10 cellular contexts compared by ENCODE assay signal in genomic region chr14:22512106-22512814, GRCh38.
A peak's percentile ranks its signal among the peaks of the same experiment; 100 is the strongest.
DNase-seq lines count a peak whose midpoint lies in the region; ATAC-seq and TF ChIP-seq lines count a peak whose summit lies in the region.
"Had no signal": no experiment of that assay in that cellular context is flagged by ENCODE, and none has a peak within 500 bp of the region (broad histone marks: within the 10 kb centered on the region; RNA-seq: fewer than 3 reads in every experiment).

No MANE protein-coding gene starts in this region.

- ATAC-seq in T-cell (replicated peaks in 1 of 4) = peak in 3 of 4 experiments; percentile 36 to 49 (median 38)
- ATAC-seq: body of pancreas had no signal

- POLR2A ChIA-PET in T-cell (lab: Charles Lee) = interaction anchor here (0.6 to 4.7 kb wide), 8 partner anchors 10 to 870 kb away, joined by 3 to 45 read pairs (median 4); partner anchors contain the start of gene DAD1 (in 1 of the 2)

- DNase-seq in activated naive CD4-positive, alpha-beta T cell treated with anti-CD3 and anti-CD28 coated beads, Interleukin-2, amount 10 ng/mL, durations not matched to agents 7 days and 5 days = no peak
- no peak for DNase-seq in activated naive CD4-positive, alpha-beta T cell treated with Interleukin-2 at 50 U/mL for 16 hours
- DNase-seq in T-cell (no peak), immature natural killer cell (no peak), tibial artery (no peak), lower leg skin (ENCODE audit: low spot score in 2 of 2) (no peak), T1000 (lab: John Stamatoyannopoulos, UW) (no peak), GM03348 (ENCODE audit: low spot score) (no peak)
- DNase-seq: body of pancreas, islet precursor cell had no signal

- TF ChIP-seq POLR2A in lower leg skin (IDR thresholded peaks at IDR 0.05) = no peak

- WGBS in lower leg skin, 2 donors = 43 to 44% methylated on average over 2 of the region's 2 CpGs

- peak overlapping the region; percentile 93 for H3K27ac Mint-ChIP-seq in activated naive CD4-positive, alpha-beta T cell treated with anti-CD3 and anti-CD28 coated beads, Interleukin-2, amount 10 ng/mL, durations not matched to agents 7 days and 5 days
- H3K27ac Mint-ChIP-seq in T-cell = peak overlapping the region; percentile 95 to 96
- peak overlapping the region; percentile 70 to 97 (median 82) for H3K27ac Mint-ChIP-seq in immature natural killer cell

- no peaks in the 10 kb centered on the region for H3K36me3 ChIP-seq in tibial artery

- peaks cover 89% of the 10 kb centered on the region for H3K36me3 Mint-ChIP-seq in activated naive CD4-positive, alpha-beta T cell treated with anti-CD3 and anti-CD28 coated beads, Interleukin-2, amount 10 ng/mL, durations not matched to agents 7 days and 5 days
- H3K36me3 Mint-ChIP-seq in T-cell (peaks cover 71% of the 10 kb centered on the region), immature natural killer cell (peaks cover 14 to 27% (median 21%) of the 10 kb centered on the region in 3 donors)

- TF ChIP-seq CTCF in tibial artery (IDR thresholded peaks at IDR 0.05) = no peak
- no peak for TF ChIP-seq CTCF in lower leg skin (IDR thresholded peaks at IDR 0.05)

- peak overlapping the region; percentile 85 for H3K4me3 Mint-ChIP-seq in activated naive CD4-positive, alpha-beta T cell treated with anti-CD3 and anti-CD28 coated beads, Interleukin-2, amount 10 ng/mL, durations not matched to agents 7 days and 5 days
- peak overlapping the region; percentile 82 to 86 (median 83) for H3K4me3 Mint-ChIP-seq in T-cell
- H3K4me3 Mint-ChIP-seq in immature natural killer cell = peak overlapping the region in 4 of 5 donors; percentile 8 to 69 (median 41)

- no peaks in the 10 kb centered on the region for H3K27me3 Mint-ChIP-seq in activated naive CD4-positive, alpha-beta T cell treated with anti-CD3 and anti-CD28 coated beads, Interleukin-2, amount 10 ng/mL, durations not matched to agents 7 days and 5 days
- no peaks in the 10 kb centered on the region for H3K27me3 Mint-ChIP-seq in T-cell
- peaks cover 0 to 4% (median 3%) of the 10 kb centered on the region in 3 donors for H3K27me3 Mint-ChIP-seq in immature natural killer cell (ENCODE audit: low read depth in 3 of 3)

- CTCF ChIA-PET in activated naive CD4-positive, alpha-beta T cell treated with anti-CD3 and anti-CD28 coated beads, Interleukin-2, amount 10 ng/mL, durations not matched to agents 7 days and 5 days (lab: Charles Lee) = interaction anchor here (1.1 kb wide), 1 partner anchor 13 kb away, joined by 5 read pairs; no protein-coding TSS in a partner anchor
- CTCF ChIA-PET in T-cell (lab: Charles Lee) = interaction anchor here in 1 of 2 donors (0.7 to 1.7 kb wide), 8 partner anchors 9 to 547 kb away, joined by 3 to 12 read pairs (median 3); no protein-coding TSS in a partner anchor

- no peak overlapping the region for H3K4me3 ChIP-seq in tibial artery
- no peak overlapping the region for H3K4me3 ChIP-seq in lower leg skin (ENCODE audit: low read depth, poor library complexity, severe bottlenecking)
- H3K4me3 ChIP-seq: body of pancreas had no signal

- peak overlapping the region; percentile 25 to 44 for H3K27ac ChIP-seq in tibial artery
- H3K27ac ChIP-seq: body of pancreas had no signal

- peaks cover 0 to 63% (median 48%) of the 10 kb centered on the region in 4 donors for H3K4me1 ChIP-seq in tibial artery

- no peaks in the 10 kb centered on the region for H3K27me3 ChIP-seq in tibial artery
- H3K27me3 ChIP-seq: body of pancreas had no signal

- H3K4me1 Mint-ChIP-seq in activated naive CD4-positive, alpha-beta T cell treated with anti-CD3 and anti-CD28 coated beads, Interleukin-2, amount 10 ng/mL, durations not matched to agents 7 days and 5 days = peaks cover 92% of the 10 kb centered on the region
- H3K4me1 Mint-ChIP-seq in T-cell = peaks cover 84 to 93% (median 91%) of the 10 kb centered on the region in 3 donors
- peaks cover 69 to 90% of the 10 kb centered on the region in 2 donors for H3K4me1 Mint-ChIP-seq in immature natural killer cell

- no peaks in the 10 kb centered on the region for H3K9me3 ChIP-seq in tibial artery
- H3K9me3 ChIP-seq: body of pancreas had no signal

- H3K9me3 Mint-ChIP-seq in activated naive CD4-positive, alpha-beta T cell treated with anti-CD3 and anti-CD28 coated beads, Interleukin-2, amount 10 ng/mL, durations not matched to agents 7 days and 5 days = no peaks in the 10 kb centered on the region
- H3K9me3 Mint-ChIP-seq in T-cell = no peaks in the 10 kb centered on the region
- H3K9me3 Mint-ChIP-seq in immature natural killer cell = no peaks in the 10 kb centered on the region

- intact Hi-C loops in tibial artery (cut with DNase I; ENCODE audit: low total_unique reads) = no loop called here
- intact Hi-C loops in lower leg skin (cut with DNase I; ENCODE audit: low total_unique reads) = no loop called here
